12 cellular contexts compared by ENCODE assay signal in genomic region chr14:54570047-54570446, GRCh38. TPM values are rescaled to one million over a fixed set of nuclear protein-coding genes. Genes with fewer than 3 reads are reported as not detected.
DNase-seq lines count a peak whose midpoint lies in the region; ATAC-seq and TF ChIP-seq lines count a peak whose summit lies in the region.
"Had no signal": no experiment of that assay in that cellular context is flagged by ENCODE, and none has a peak within 500 bp of the region (broad histone marks: within the 10 kb centered on the region; RNA-seq: fewer than 3 reads in every experiment).

No MANE protein-coding gene starts in this region.

- no peak for TF ChIP-seq POLR2A in ovary (IDR thresholded peaks at IDR 0.05)

- H3K27ac Mint-ChIP-seq in nephron progenitor cell (no peak overlapping the region), natural killer cell (no peak overlapping the region)
- H3K27ac Mint-ChIP-seq: activated T-cell treated with anti-CD3 and anti-CD28 coated beads, Interleukin-2, amount 50 U/mL, for 72 hours had no signal

- intact Hi-C loops in left cardiac atrium (cut with DNase I) (loop anchor here in 1 of 2 donors (2.0 kb wide), 1 partner anchor 121 kb away; no protein-coding TSS in a partner anchor), natural killer cell (cut with micrococcal nuclease) (no loop called here), ovary (cut with DNase I) (loop anchor here in 1 of 4 donors (10.0 kb wide), 1 partner anchor 65 kb away; no protein-coding TSS in a partner anchor)

- no peaks in the 10 kb centered on the region for H3K27me3 ChIP-seq in right atrium auricular region
- no peaks in the 10 kb centered on the region for H3K27me3 ChIP-seq in endocrine pancreas (ENCODE audit: control insufficient read depth, insufficient read depth, low read length)
- H3K27me3 ChIP-seq in ovary: no peaks in the 10 kb centered on the region

- H3K9me3 ChIP-seq in right atrium auricular region: peaks cover 0 to 5% of the 10 kb centered on the region in 2 donors
- no peaks in the 10 kb centered on the region for H3K9me3 ChIP-seq in endocrine pancreas (ENCODE audit: control insufficient read depth, low read length)
- no peaks in the 10 kb centered on the region for H3K9me3 ChIP-seq in ovary

- H3K36me3 ChIP-seq in right atrium auricular region: peaks cover 14% of the 10 kb centered on the region
- no peaks in the 10 kb centered on the region for H3K36me3 ChIP-seq in endocrine pancreas (ENCODE audit: control insufficient read depth, insufficient read depth, low read length)
- no peaks in the 10 kb centered on the region for H3K36me3 ChIP-seq in ovary

- no peak for DNase-seq in right atrium auricular region (ENCODE audit: low spot score)
- no peak for DNase-seq in left cardiac atrium
- no peak for DNase-seq in nephron progenitor cell
- no peak for DNase-seq in natural killer cell
- no peak for DNase-seq in ovary
- no peak for DNase-seq in NCI-H2227 treated with DMSO at 0.1 percent for 48 hours (lab: John Stamatoyannopoulos, UW)
- DNase-seq: activated CD4-positive, alpha-beta T cell treated with anti-CD3 and anti-CD28 coated beads for 4 hours; activated T-cell treated with anti-CD3 and anti-CD28 coated beads, Interleukin-2, amount 50 U/mL, for 72 hours; DMS53; GOT3 had no signal

- H3K9me3 Mint-ChIP-seq in nephron progenitor cell: peaks cover 18% of the 10 kb centered on the region
- peaks cover 3 to 6% of the 10 kb centered on the region in 2 donors for H3K9me3 Mint-ChIP-seq in natural killer cell

- WGBS in ovary, 3 donors: 83 to 87% (median 85%) methylated on average over 5 of the region's 5 CpGs

- peaks cover 25% of the 10 kb centered on the region for H3K4me1 Mint-ChIP-seq in nephron progenitor cell
- H3K4me1 Mint-ChIP-seq in natural killer cell: peaks cover 10 to 19% of the 10 kb centered on the region in 2 donors

- no peak for TF ChIP-seq EP300 in ovary (IDR thresholded peaks at IDR 0.05)

- ATAC-seq in left cardiac atrium (no peak), HG03196 (IDR thresholded peaks at IDR 0.05; ENCODE audit: unreplicated experiment) (no peak), natural killer cell (no peak)
- ATAC-seq: activated T-cell treated with anti-CD3 and anti-CD28 coated beads, Interleukin-2, amount 50 U/mL, for 72 hours had no signal

- H3K4me3 Mint-ChIP-seq in nephron progenitor cell (peak overlapping the region; percentile 16), natural killer cell (no peak overlapping the region)
- H3K4me3 Mint-ChIP-seq: activated T-cell treated with anti-CD3 and anti-CD28 coated beads, Interleukin-2, amount 50 U/mL, for 72 hours had no signal

- H3K36me3 Mint-ChIP-seq in nephron progenitor cell (ENCODE audit: low read depth): peaks cover 18% of the 10 kb centered on the region
- H3K36me3 Mint-ChIP-seq in natural killer cell: peaks cover 26% of the 10 kb centered on the region

- TF ChIP-seq CTCF in right atrium auricular region (IDR thresholded peaks at IDR 0.05) (no peak), nephron progenitor cell (IDR thresholded peaks at IDR 0.05) (no peak), natural killer cell (IDR thresholded peaks at IDR 0.05) (no peak), ovary (IDR thresholded peaks at IDR 0.05) (no peak)

- H3K9ac ChIP-seq in endocrine pancreas (ENCODE audit: control insufficient read depth, insufficient read depth, low read length): no peak overlapping the region

- H3K4me3 ChIP-seq in right atrium auricular region: peak overlapping the region in 1 of 2 donors; percentile 76
- peak overlapping the region; percentile 12 for H3K4me3 ChIP-seq in endocrine pancreas (ENCODE audit: control insufficient read depth, insufficient read depth, low read length)
- H3K4me3 ChIP-seq in ovary: no peak overlapping the region

- peak overlapping the region; percentile 99 for H3K27ac ChIP-seq in right atrium auricular region
- no peak overlapping the region for H3K27ac ChIP-seq in ovary

- H3K4me1 ChIP-seq in right atrium auricular region (peaks cover 0 to 51% of the 10 kb centered on the region in 2 donors), endocrine pancreas (ENCODE audit: control insufficient read depth, insufficient read depth, low read length) (no peaks in the 10 kb centered on the region), ovary (ENCODE audit: insufficient read depth) (peaks cover 2% of the 10 kb centered on the region)

- H3K27me3 Mint-ChIP-seq in nephron progenitor cell (ENCODE audit: low read depth, poor library complexity): peaks cover 37% of the 10 kb centered on the region
- H3K27me3 Mint-ChIP-seq in natural killer cell (ENCODE audit: low read depth in 2 of 2): peaks cover 46% of the 10 kb centered on the region in 2 donors

RNA-seq across cellular contexts. Expression of gene SAMD4A, which starts 3.1 kb away (rescaled TPM):
- total RNA-seq in right atrium auricular region (100 to 1,000 TPM in 1 of 2 donors, 10 to 100 TPM in 1; 74.5 to 102 TPM), left cardiac atrium (100 to 1,000 TPM; 103 to 118 TPM), natural killer cell (1 to 10 TPM in 2 of 3 donors, under 1 TPM in 1; 0.70 to 1.6 (median 1.4) TPM), ovary (10 to 100 TPM in 2 of 7 donors, 1 to 10 TPM in 5; 4.6 to 22.4 (median 7.3) TPM)
- polyA plus RNA-seq in ovary: 10 to 100 TPM in 1 of 2 donors, 1 to 10 TPM in 1; 2.3 to 13.0 TPM

Comparison
In these comparisons a context has a peak if more than half of its experiments do, and no peak if none do; other contexts are left out.
1. H3K27ac ChIP-seq: peak in right atrium auricular region (2 of 2); none in ovary (0 of 2).